Comparison of ENCODE assay signal across 26 cellular contexts in genomic region chr2:70607121-70607551, GRCh38. TPM values are rescaled to one million over a fixed set of nuclear protein-coding genes. Genes with fewer than 3 reads are reported as not detected.
A peak's percentile ranks its signal among the peaks of the same experiment; 100 is the strongest.
DNase-seq lines count a peak whose midpoint lies in the region; FAIRE-seq and TF ChIP-seq lines count a peak whose summit lies in the region.
"Had no signal": no experiment of that assay in that cellular context is flagged by ENCODE, and none has a peak within 500 bp of the region (broad histone marks: within the 10 kb centered on the region; RNA-seq: fewer than 3 reads in every experiment).

No MANE protein-coding gene starts in this region.

- H3K27me3 Mint-ChIP-seq in MCF 10A (ENCODE audit: insufficient read depth, unreplicated experiment) = no peaks in the 10 kb centered on the region
- peaks cover 44% of the 10 kb centered on the region for H3K27me3 Mint-ChIP-seq in chondrocyte (ENCODE audit: low read depth)

- TF ChIP-seq CTCF in MCF 10A (IDR thresholded peaks at IDR 0.05; ENCODE audit: unreplicated experiment) = no peak
- TF ChIP-seq CTCF in keratinocyte (optimal IDR thresholded peaks at IDR 0.05 in 1 of 3, IDR thresholded peaks at IDR 0.05 in 1 of 3, conservative IDR thresholded peaks at IDR 0.05 in 1 of 3; ENCODE audit: extremely low read depth in 1 of 3, insufficient read depth in 2 of 3, low read length in 3 of 3) = no peak
- TF ChIP-seq CTCF in foreskin fibroblast (IDR thresholded peaks at IDR 0.05; ENCODE audit: low read depth, low read length) = no peak
- TF ChIP-seq CTCF in chondrocyte (IDR thresholded peaks at IDR 0.05) = no peak

- peaks cover 29% of the 10 kb centered on the region for H3K4me1 ChIP-seq in keratinocyte (ENCODE audit: control insufficient read depth, extremely low read depth, insufficient read depth, low read length)

- H3K27ac Mint-ChIP-seq in MCF 10A (ENCODE audit: low read depth, unreplicated experiment) (peak overlapping the region; percentile 82), chondrocyte (ENCODE audit: unreplicated experiment) (no peak overlapping the region)
- H3K27ac Mint-ChIP-seq: CD4-positive, alpha-beta T cell; H9; immature natural killer cell; memory B cell; stimulated activated naive CD8-positive, alpha-beta T cell treated with anti-CD3 and anti-CD28 coated beads, Interleukin-15, Interleukin-2, amounts not matched to agents 100 ng/mL and 50 ng/mL, for 24 hours had no signal

- H3K4me3 Mint-ChIP-seq in MCF 10A (ENCODE audit: unreplicated experiment) (no peak overlapping the region), chondrocyte (ENCODE audit: unreplicated experiment) (no peak overlapping the region)
- H3K4me3 Mint-ChIP-seq: CD4-positive, alpha-beta T cell; H9; immature natural killer cell; memory B cell; natural killer cell treated with Interleukin-12 subunit alpha and Interleukin-12 subunit beta and Interleukin-15 and Interleukin-18, amount 100 ng/mL, for 72 hours; stimulated activated naive CD8-positive, alpha-beta T cell treated with anti-CD3 and anti-CD28 coated beads, Interleukin-15, Interleukin-2, amounts not matched to agents 100 ng/mL and 50 ng/mL, for 24 hours had no signal

- CTCF ChIA-PET in MCF 10A (lab: Yijun Ruan, JAX) = interaction anchor here (0.6 to 1.9 kb wide), 3 partner anchors 10 to 143 kb away, joined by 3 to 9 read pairs (median 3); no protein-coding TSS in a partner anchor

- H3K36me3 ChIP-seq in keratinocyte (ENCODE audit: control insufficient read depth in 2 of 2, extremely low read depth in 1 of 2, insufficient read depth in 2 of 2, low read length in 2 of 2) = no peaks in the 10 kb centered on the region

- H3K4me1 Mint-ChIP-seq in MCF 10A (ENCODE audit: insufficient read depth, unreplicated experiment) (peaks cover 18% of the 10 kb centered on the region), chondrocyte (ENCODE audit: low read depth) (no peaks in the 10 kb centered on the region)
- H3K4me1 Mint-ChIP-seq: H9, immature natural killer cell, memory B cell had no signal

- H3K9me3 Mint-ChIP-seq in MCF 10A (ENCODE audit: unreplicated experiment) = peaks cover 9% of the 10 kb centered on the region
- peaks cover 3% of the 10 kb centered on the region for H3K9me3 Mint-ChIP-seq in chondrocyte (ENCODE audit: low read depth)
- H3K9me3 Mint-ChIP-seq: CD4-positive, alpha-beta T cell; immature natural killer cell; memory B cell; natural killer cell treated with Interleukin-12 subunit alpha and Interleukin-12 subunit beta and Interleukin-15 and Interleukin-18, amount 100 ng/mL, for 72 hours; stimulated activated naive CD8-positive, alpha-beta T cell treated with anti-CD3 and anti-CD28 coated beads, Interleukin-15, Interleukin-2, amounts not matched to agents 100 ng/mL and 50 ng/mL, for 24 hours had no signal

- H3K27ac ChIP-seq in keratinocyte (ENCODE audit: control insufficient read depth, insufficient read depth, low read length) = peak overlapping the region; percentile 63
- H3K27ac ChIP-seq: A549, SK-N-MC had no signal

- H3K9ac ChIP-seq in keratinocyte (ENCODE audit: control insufficient read depth, extremely low read depth, insufficient read depth, low read length) = peak overlapping the region; percentile 3

- POLR2A ChIA-PET in MCF 10A (lab: Yijun Ruan, JAX) = interaction anchor here (0.9 to 2.5 kb wide), 6 partner anchors 9 to 54 kb away, joined by 3 to 13 read pairs (median 8); partner anchors contain the start of gene TGFA

- peak overlapping the region; percentile 61 for H3K4me2 ChIP-seq in keratinocyte (ENCODE audit: control insufficient read depth, extremely low read depth, insufficient read depth, low read depth, low read length)
- H3K4me2 ChIP-seq: A549 had no signal

- peak; percentile 99 for FAIRE-seq in keratinocyte (lab: Jason Lieb, UNC)
- FAIRE-seq: A549, GM18507 had no signal

- peak; percentile 53 for DNase-seq in A172 (ENCODE audit: low spot score)
- peak; percentile 78 for DNase-seq in HT1080 (ENCODE audit: low read depth)
- DNase-seq in MCF 10A (ENCODE audit: unreplicated experiment) = peak; percentile 85
- no peak for DNase-seq in keratinocyte (ENCODE audit: low read depth, low spot score)
- DNase-seq in germinal center (ENCODE audit: low spot score) = no peak
- DNase-seq in foreskin fibroblast = no peak
- no peak for DNase-seq in chondrocyte (ENCODE audit: low spot score)
- no peak for DNase-seq in NCI-H1436 treated with DMSO at 0.1 percent for 48 hours (lab: John Stamatoyannopoulos, UW)
- DNase-seq: activated CD4-positive, alpha-beta T cell treated with anti-CD3 and anti-CD28 coated beads for 1 hour; activated CD8-positive, alpha-beta memory T cell treated with anti-CD3 and anti-CD28 coated beads, Interleukin-2, amount 50 U/mL, for 48 hours; CD4-positive, alpha-beta T cell; cortex of kidney; DMS79 treated with DMSO at 0.1 percent for 48 hours; H9; immature natural killer cell; MM.1S; NCI-H2029 treated with DMSO at 0.1 percent for 48 hours; NCI-H526 treated with DMSO at 0.1 percent for 48 hours; OCI-M1; T-helper 9 cell had no signal

- no peak overlapping the region for H3K4me3 ChIP-seq in keratinocyte (ENCODE audit: control insufficient read depth in 2 of 3, extremely low read depth in 1 of 3, insufficient read depth in 2 of 3, low read depth in 1 of 3, low read length in 3 of 3)
- H3K4me3 ChIP-seq in foreskin fibroblast (ENCODE audit: low read depth in 1 of 2, low read length in 2 of 2) = no peak overlapping the region
- H3K4me3 ChIP-seq: A549, SK-N-MC had no signal

- intact Hi-C loops in MCF 10A (cut with micrococcal nuclease) = no loop called here

- H4K20me1 ChIP-seq in keratinocyte (ENCODE audit: control insufficient read depth, extremely low read depth, insufficient read depth, low read length) = no peaks in the 10 kb centered on the region

- no TSS peak for BruUV-seq in MCF 10A (replicated peaks; lab: Mats Ljungman, UMichigan)

- no peaks in the 10 kb centered on the region for H3K9me3 ChIP-seq in keratinocyte (ENCODE audit: control insufficient read depth, low read depth, low read length)
- H3K9me3 ChIP-seq: A549 had no signal

- no peaks in the 10 kb centered on the region for H3K36me3 Mint-ChIP-seq in MCF 10A (ENCODE audit: insufficient read depth, unreplicated experiment)
- no peaks in the 10 kb centered on the region for H3K36me3 Mint-ChIP-seq in chondrocyte (ENCODE audit: low read depth)
- H3K36me3 Mint-ChIP-seq: immature natural killer cell; memory B cell; natural killer cell treated with Interleukin-12 subunit alpha and Interleukin-12 subunit beta and Interleukin-15 and Interleukin-18, amount 100 ng/mL, for 72 hours had no signal

- dilution Hi-C loops in keratinocyte (cut with MboI; ENCODE audit: extremely low pct_ligation_motif_present, low sequenced_read_pairs) = no loop called here

- no peaks in the 10 kb centered on the region for H3K27me3 ChIP-seq in keratinocyte (ENCODE audit: control insufficient read depth, extremely low read depth, insufficient read depth, low read length)

- H3K79me2 ChIP-seq in keratinocyte (ENCODE audit: control insufficient read depth, insufficient read depth, low read length) = no peaks in the 10 kb centered on the region

- peak overlapping the region; percentile 54 for H2AFZ ChIP-seq in keratinocyte (ENCODE audit: control insufficient read depth, low read length)

- no peaks in the 10 kb centered on the region for H3K9me1 ChIP-seq in keratinocyte (ENCODE audit: control insufficient read depth, extremely low read depth, insufficient read depth, low read length)

RNA-seq across cellular contexts. Expression of gene TGFA, which starts 53.5 kb away (rescaled TPM):
- 0.31 and 1.0 TPM in 2 replicates for total RNA-seq in A172 (2014; rRNA removed; shearing (Covaris generic))
- total RNA-seq in HT1080 (2014; rRNA removed; shearing (Covaris generic)) = 25.8 and 28.2 TPM in 2 replicates
- 49.5 and 53.0 TPM in 2 replicates for polyA plus RNA-seq in HT1080 (2015; cell fraction: cytosol; rRNA removed)
- 31.3 and 33.7 TPM in 2 replicates for polyA plus RNA-seq in HT1080 (2015; cell fraction: nucleus; rRNA removed)
- 17.9 and 22.5 TPM in 2 replicates for total RNA-seq in MCF 10A (2022)
- 26.6 to 71.8 TPM (median 51.7 TPM) in 3 replicates for polyA plus RNA-seq in keratinocyte
- 45.8 TPM for polyA plus RNA-seq in keratinocyte (2011; ENCODE audit: low read depth)
- 35.1 and 39.9 TPM in 2 replicates for polyA plus RNA-seq in keratinocyte (2011; cell fraction: cytosol; rRNA removed)
- polyA plus RNA-seq in keratinocyte (2011; cell fraction: nucleus; rRNA removed) = 46.4 and 47.9 TPM in 2 replicates
- 45.8 and 70.2 TPM in 2 replicates for polyA plus RNA-seq in keratinocyte (2012; ENCODE audit: low replicate concordance)
- polyA minus RNA-seq in keratinocyte = 42.6 to 126 TPM (median 65.6 TPM) in 3 replicates
- 76.2 TPM for polyA minus RNA-seq in keratinocyte (2011; cell fraction: cytosol; rRNA and poly(A)+ RNA removed)
- 66.3 and 93.9 TPM in 2 replicates for polyA minus RNA-seq in keratinocyte (2011; cell fraction: nucleus; rRNA and poly(A)+ RNA removed)
- total RNA-seq in chondrocyte = 0.21 to 0.25 TPM in 2 of 3 replicates, not detected in the other

Comparison
In these comparisons a context has a peak if more than half of its experiments do, and no peak if none do; other contexts are left out.
1. DNase-seq: peak in A172 (single experiment), HT1080 (single experiment) and MCF 10A (single experiment); none in keratinocyte (single experiment), germinal center (single experiment), foreskin fibroblast (0 of 2), chondrocyte (single experiment) and NCI-H1436 treated with DMSO at 0.1 percent for 48 hours (single experiment).